In genomic region chr20:58225490-58226200, GRCh38 we compare ENCODE assay signal across 31 cellular contexts. TPM values are rescaled to one million over a fixed set of nuclear protein-coding genes. Genes with fewer than 3 reads are reported as not detected.
"Had no signal": no experiment of that assay in that cellular context is flagged by ENCODE, and none has a peak within 500 bp of the region (broad histone marks: within the 10 kb centered on the region; RNA-seq: fewer than 3 reads in every experiment).

No MANE protein-coding gene starts in this region.

- H3K36me3 ChIP-seq: esophagus muscularis mucosa, heart right ventricle, spleen, thoracic aorta, vagina had no signal

- H3K9me3 ChIP-seq: esophagus muscularis mucosa, heart right ventricle, spleen, thoracic aorta, vagina had no signal

- H3K27ac Mint-ChIP-seq: activated B cell treated with CpG ODN at 0.5 μM for 24 hours; activated CD4-positive, alpha-beta memory T cell treated with anti-CD3 and anti-CD28 coated beads for 36 hours; activated naive CD4-positive, alpha-beta T cell treated with anti-CD3 and anti-CD28 coated beads, Interleukin-2, amount 10 ng/mL, durations not matched to agents 7 days and 5 days; memory B cell; progenitor cell of endocrine pancreas; T-helper 1 cell treated with Interleukin-12 subunit alpha and Interleukin-12 subunit beta and Interleukin-4 antibody, amounts not matched to agents 30 μg/mL and 1 μg/mL, for 36 hours; type B pancreatic cell had no signal

- ATAC-seq: left colon had no signal

- DNase-seq: activated B cell treated with CpG ODN at 0.5 μM for 24 hours; activated CD4-positive, alpha-beta memory T cell treated with anti-CD3 and anti-CD28 coated beads for 36 hours; activated CD4-positive, alpha-beta T cell treated with anti-CD3 and anti-CD28 coated beads for 48 hours; activated effector memory CD4-positive, alpha-beta T cell treated with Interleukin-2 at 50 U/mL for 16 hours; activated T-cell treated with anti-CD3 and anti-CD28 coated beads, Interleukin-2, amount 50 U/mL, for 48 hours; aorta; effector memory CD4-positive, alpha-beta T cell; heart right ventricle; left colon; retina; spleen; stimulated activated CD4-positive, alpha-beta T cell treated with anti-CD3 and anti-CD28 coated beads, Interleukin-4, amount 100 ng/mL, for 1 hour; stimulated activated naive CD4-positive, alpha-beta T cell treated with Interleukin-2 at 50 U/mL for 16 hours had no signal

- H3K9me3 Mint-ChIP-seq: activated B cell treated with CpG ODN at 0.5 μM for 24 hours; activated CD4-positive, alpha-beta memory T cell treated with anti-CD3 and anti-CD28 coated beads for 36 hours; activated naive CD4-positive, alpha-beta T cell treated with anti-CD3 and anti-CD28 coated beads, Interleukin-2, amount 10 ng/mL, durations not matched to agents 7 days and 5 days; memory B cell; T-helper 1 cell treated with Interleukin-12 subunit alpha and Interleukin-12 subunit beta and Interleukin-4 antibody, amounts not matched to agents 30 μg/mL and 1 μg/mL, for 36 hours; type B pancreatic cell had no signal

- H3K4me1 ChIP-seq: vagina had no signal

- H3K36me3 Mint-ChIP-seq: activated CD4-positive, alpha-beta memory T cell treated with anti-CD3 and anti-CD28 coated beads for 36 hours; brain; memory B cell had no signal

- H3K4me3 ChIP-seq: esophagus muscularis mucosa, heart right ventricle, spleen, thoracic aorta, vagina had no signal

- H3K27ac ChIP-seq: esophagus muscularis mucosa, heart right ventricle, spleen, thoracic aorta, vagina had no signal

- H3K4me3 Mint-ChIP-seq: activated B cell treated with CpG ODN at 0.5 μM for 24 hours; activated CD4-positive, alpha-beta memory T cell treated with anti-CD3 and anti-CD28 coated beads for 36 hours; activated naive CD4-positive, alpha-beta T cell treated with anti-CD3 and anti-CD28 coated beads, Interleukin-2, amount 10 ng/mL, durations not matched to agents 7 days and 5 days; memory B cell; T-helper 1 cell treated with Interleukin-12 subunit alpha and Interleukin-12 subunit beta and Interleukin-4 antibody, amounts not matched to agents 30 μg/mL and 1 μg/mL, for 36 hours; type B pancreatic cell had no signal

- H3K27me3 ChIP-seq: vagina had no signal

- FAIRE-seq: keratinocyte had no signal

RNA-seq across cellular contexts. Expression of gene ANKRD60, which starts 2.8 kb away (rescaled TPM):
- total RNA-seq: activated B cell treated with CpG ODN at 0.5 μM for 24 hours; activated CD4-positive, alpha-beta memory T cell treated with anti-CD3 and anti-CD28 coated beads for 36 hours; aorta; cardiac septum; chondrocyte; dermis microvascular lymphatic vessel endothelial cell; esophagus muscularis mucosa; fibroblast of villous mesenchyme; heart right ventricle; left colon; lower leg skin; mononuclear cell; myocyte; osteoblast; progenitor cell of endocrine pancreas; spleen; thoracic aorta; vagina had no signal
- polyA plus RNA-seq: aorta, heart right ventricle, keratinocyte, spleen had no signal
